Comparison of ENCODE assay signal across 16 cellular contexts in genomic region chr17:19014628-19015215, GRCh38. TPM values are rescaled to one million over a fixed set of nuclear protein-coding genes. Genes with fewer than 3 reads are reported as not detected.
"Had no signal": no experiment of that assay in that cellular context is flagged by ENCODE, and none has a peak within 500 bp of the region (broad histone marks: within the 10 kb centered on the region; RNA-seq: fewer than 3 reads in every experiment).

No MANE protein-coding gene starts in this region.

- H3K27ac ChIP-seq: adrenal gland, brain microvascular endothelial cell, left lung, neural progenitor cell, pancreas, stomach, VCaP had no signal

- H3K36me3 Mint-ChIP-seq: neural progenitor cell had no signal

- H3K4me1 Mint-ChIP-seq: activated CD4-positive, alpha-beta memory T cell treated with anti-CD3 and anti-CD28 coated beads, Interleukin-2, amount 10 ng/mL, durations not matched to agents 7 days and 5 days; activated CD4-positive, alpha-beta T cell treated with anti-CD3 and anti-CD28 coated beads for 36 hours had no signal

- H3K36me3 ChIP-seq: adrenal gland, brain microvascular endothelial cell, left lung, neural progenitor cell, pancreas, stomach had no signal

- ATAC-seq: activated CD4-positive, alpha-beta T cell treated with anti-CD3 and anti-CD28 coated beads for 36 hours; left lung; pancreas; T-cell had no signal

- H3K4me3 Mint-ChIP-seq: activated CD4-positive, alpha-beta memory T cell treated with anti-CD3 and anti-CD28 coated beads, Interleukin-2, amount 10 ng/mL, durations not matched to agents 7 days and 5 days; activated CD4-positive, alpha-beta T cell treated with anti-CD3 and anti-CD28 coated beads for 36 hours; activated T-helper 1 cell treated with anti-CD3 and anti-CD28 coated beads, Interleukin-12 subunit alpha, Interleukin-12 subunit beta, Interleukin-2, Interleukin-4 antibody, amounts not matched to agents 30 ng/mL and 10 ng/mL and 1 ng/mL, durations not matched to agents 14 hours and 24 hours and 36 hours; endodermal cell; neural progenitor cell; T-cell had no signal

- H3K27me3 ChIP-seq: adrenal gland, left lung, neural progenitor cell, pancreas, stomach had no signal

- H3K9me3 Mint-ChIP-seq: activated CD4-positive, alpha-beta memory T cell treated with anti-CD3 and anti-CD28 coated beads, Interleukin-2, amount 10 ng/mL, durations not matched to agents 7 days and 5 days; activated T-helper 1 cell treated with anti-CD3 and anti-CD28 coated beads, Interleukin-12 subunit alpha, Interleukin-12 subunit beta, Interleukin-2, Interleukin-4 antibody, amounts not matched to agents 30 ng/mL and 10 ng/mL and 1 ng/mL, durations not matched to agents 14 hours and 24 hours and 36 hours; endodermal cell; neural progenitor cell; T-cell had no signal

- DNase-seq: activated CD4-positive, alpha-beta memory T cell treated with anti-CD3 and anti-CD28 coated beads, Interleukin-2, amount 10 ng/mL, durations not matched to agents 7 days and 5 days; activated CD4-positive, alpha-beta T cell treated with anti-CD3 and anti-CD28 coated beads for 36 hours; activated CD8-positive, alpha-beta memory T cell treated with anti-CD3 and anti-CD28 coated beads, Interleukin-2, amount 50 U/mL, for 4 hours; activated naive CD4-positive, alpha-beta T cell treated with Interleukin-2 at 50 U/mL for 16 hours; brain microvascular endothelial cell; endodermal cell; stomach; T-cell had no signal

- H3K27ac Mint-ChIP-seq: activated CD4-positive, alpha-beta memory T cell treated with anti-CD3 and anti-CD28 coated beads, Interleukin-2, amount 10 ng/mL, durations not matched to agents 7 days and 5 days; activated CD4-positive, alpha-beta T cell treated with anti-CD3 and anti-CD28 coated beads for 36 hours; activated T-helper 1 cell treated with anti-CD3 and anti-CD28 coated beads, Interleukin-12 subunit alpha, Interleukin-12 subunit beta, Interleukin-2, Interleukin-4 antibody, amounts not matched to agents 30 ng/mL and 10 ng/mL and 1 ng/mL, durations not matched to agents 14 hours and 24 hours and 36 hours; endodermal cell had no signal

- H2AFZ ChIP-seq: neural progenitor cell had no signal

- H3K4me2 ChIP-seq: neural progenitor cell had no signal

- H3K9me3 ChIP-seq: adrenal gland, left lung, pancreas, stomach had no signal

- H3K9ac ChIP-seq: neural progenitor cell had no signal

- H3K27me3 Mint-ChIP-seq: activated CD4-positive, alpha-beta T cell treated with anti-CD3 and anti-CD28 coated beads for 36 hours; T-cell had no signal

- H3K4me1 ChIP-seq: adrenal gland, left lung, neural progenitor cell, pancreas had no signal

- H3K4me3 ChIP-seq: adrenal gland, left lung, neural progenitor cell, pancreas, stomach had no signal

RNA-seq across cellular contexts. Expression of gene GRAP, which starts 32.0 kb away (rescaled TPM):
- total RNA-seq: fibroblast of villous mesenchyme, myocyte had no signal
